In the genomic region with DNA sequence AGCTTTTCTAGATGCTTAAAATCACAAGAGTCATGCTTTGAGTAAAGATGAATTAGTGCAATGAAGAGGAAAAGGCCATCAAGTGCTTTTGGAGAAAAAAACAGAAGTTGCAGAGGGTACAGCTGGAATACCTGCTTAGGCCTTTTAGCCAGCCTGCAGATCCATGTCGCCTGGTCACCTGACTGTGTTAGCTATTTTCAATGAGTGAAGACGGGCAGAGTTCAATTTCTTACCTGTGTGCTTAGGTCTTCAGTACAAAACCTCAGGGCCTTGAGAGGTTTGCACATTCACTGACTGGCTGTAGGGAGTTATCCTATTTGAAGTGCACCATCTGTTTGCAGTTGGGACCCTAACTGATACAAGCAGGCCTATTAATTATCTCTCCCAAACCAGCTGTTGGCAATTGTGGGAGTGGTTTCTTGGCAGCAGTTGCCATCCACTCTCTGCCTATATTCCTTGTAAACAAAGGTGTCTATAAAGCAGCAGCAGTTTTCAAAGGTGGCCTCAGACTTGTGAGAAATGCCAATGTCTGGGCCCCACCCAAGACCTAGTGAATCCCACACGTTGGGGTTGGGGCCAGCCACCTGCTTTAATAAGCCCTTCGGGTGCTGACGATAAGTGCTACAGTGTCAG, we compare ENCODE assay signal across 1 cellular context.
TF ChIP-seq lines count a peak whose summit lies in the region.

No MANE protein-coding gene starts in this region.

TF ChIP-seq in K562, 482 proteins besides CTCF, POLR2A, EP300 and RAD21:
- TF ChIP-seq SNRNP70 (optimal IDR thresholded peaks at IDR 0.05; ENCODE audit: low read depth, low read length), result no peak
- no peak for TF ChIP-seq SIN3B (IDR thresholded peaks at IDR 0.05; ENCODE audit: low read depth)
- TF ChIP-seq ZBTB8A (IDR thresholded peaks at IDR 0.05; ENCODE audit: partially characterized antibody), result no peak
- no peak for TF ChIP-seq FOXA1 (IDR thresholded peaks at IDR 0.05; ENCODE audit: borderline replicate concordance)
- TF ChIP-seq XRCC4 (IDR thresholded peaks at IDR 0.05; ENCODE audit: extremely low read depth, insufficient read depth, insufficient read length), result no peak
- peak; percentile 47; the same call in 1 of the 2 replicates for TF ChIP-seq TCF3 (CRISPR knock-in tag; IDR thresholded peaks at IDR 0.05)
- TF ChIP-seq TRIM28 (IDR thresholded peaks at IDR 0.05), result no peak
- peak; percentile 49; the same call in 1 of the 2 replicates for TF ChIP-seq ARID1B (IDR thresholded peaks at IDR 0.05)
- TF ChIP-seq ZEB2 (IDR thresholded peaks at IDR 0.05), result no peak
- peak; percentile 75 for TF ChIP-seq CBFA2T3 (IDR thresholded peaks at IDR 0.05)
- no peak for TF ChIP-seq ZNF3 (CRISPR knock-in tag; IDR thresholded peaks at IDR 0.05)
- no peak for TF ChIP-seq HEY1 (CRISPR knock-in tag; IDR thresholded peaks at IDR 0.05; ENCODE audit: borderline replicate concordance)
- no peak for TF ChIP-seq ZNF764 (CRISPR knock-in tag; IDR thresholded peaks at IDR 0.05; ENCODE audit: low read depth)
- TF ChIP-seq BRD4 (IDR thresholded peaks at IDR 0.05), result no peak
- no peak for TF ChIP-seq POLR2H (tag; IDR thresholded peaks at IDR 0.05; ENCODE audit: low read depth)
- TF ChIP-seq POLR2AphosphoS5 (IDR thresholded peaks at IDR 0.05; ENCODE audit: control insufficient read depth, insufficient read depth, low read depth, low read length), result no peak
- TF ChIP-seq HNRNPH1 (optimal IDR thresholded peaks at IDR 0.05; ENCODE audit: low read depth, low read length), result no peak
- no peak for TF ChIP-seq XRCC3 (IDR thresholded peaks at IDR 0.05)
- TF ChIP-seq ZNF24 (IDR thresholded peaks at IDR 0.05), result no peak
- TF ChIP-seq, protein P1, sequence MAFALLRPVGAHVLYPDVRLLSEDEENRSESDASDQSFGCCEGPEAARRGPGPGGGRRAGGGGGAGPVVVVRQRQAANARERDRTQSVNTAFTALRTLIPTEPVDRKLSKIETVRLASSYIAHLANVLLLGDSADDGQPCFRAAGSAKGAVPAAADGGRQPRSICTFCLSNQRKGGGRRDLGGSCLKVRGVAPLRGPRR (CRISPR knock-in tag; IDR thresholded peaks at IDR 0.05), result no peak
- TF ChIP-seq ZNF778 (CRISPR knock-in tag; IDR thresholded peaks at IDR 0.05), result no peak
- TF ChIP-seq NFIX (CRISPR knock-in tag; IDR thresholded peaks at IDR 0.05; ENCODE audit: low read depth), result no peak
- no peak for TF ChIP-seq NR3C1 (CRISPR knock-in tag; IDR thresholded peaks at IDR 0.05)
- peak; percentile 52; the same call in 1 of the 2 replicates for TF ChIP-seq NCOR1 (IDR thresholded peaks at IDR 0.05)
- TF ChIP-seq NFE2L1 (tag; IDR thresholded peaks at IDR 0.05; ENCODE audit: borderline replicate concordance, low read depth), result no peak
- TF ChIP-seq, protein P2, sequence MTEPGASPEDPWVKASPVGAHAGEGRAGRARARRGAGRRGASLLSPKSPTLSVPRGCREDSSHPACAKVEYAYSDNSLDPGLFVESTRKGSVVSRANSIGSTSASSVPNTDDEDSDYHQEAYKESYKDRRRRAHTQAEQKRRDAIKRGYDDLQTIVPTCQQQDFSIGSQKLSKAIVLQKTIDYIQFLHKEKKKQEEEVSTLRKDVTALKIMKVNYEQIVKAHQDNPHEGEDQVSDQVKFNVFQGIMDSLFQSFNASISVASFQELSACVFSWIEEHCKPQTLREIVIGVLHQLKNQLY (CRISPR knock-in tag; conservative IDR thresholded peaks at IDR 0.05), result no peak
- TF ChIP-seq, protein P3, sequence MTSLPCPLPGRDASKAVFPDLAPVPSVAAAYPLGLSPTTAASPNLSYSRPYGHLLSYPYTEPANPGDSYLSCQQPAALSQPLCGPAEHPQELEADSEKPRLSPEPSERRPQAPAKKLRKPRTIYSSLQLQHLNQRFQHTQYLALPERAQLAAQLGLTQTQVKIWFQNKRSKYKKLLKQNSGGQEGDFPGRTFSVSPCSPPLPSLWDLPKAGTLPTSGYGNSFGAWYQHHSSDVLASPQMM (CRISPR knock-in tag; IDR thresholded peaks at IDR 0.05), result no peak
- TF ChIP-seq PURB (CRISPR knock-in tag; IDR thresholded peaks at IDR 0.05; ENCODE audit: low read depth), result no peak
- TF ChIP-seq CBFA2T2 (conservative IDR thresholded peaks at IDR 0.05), result peak; percentile 59
- TF ChIP-seq, protein P4, sequence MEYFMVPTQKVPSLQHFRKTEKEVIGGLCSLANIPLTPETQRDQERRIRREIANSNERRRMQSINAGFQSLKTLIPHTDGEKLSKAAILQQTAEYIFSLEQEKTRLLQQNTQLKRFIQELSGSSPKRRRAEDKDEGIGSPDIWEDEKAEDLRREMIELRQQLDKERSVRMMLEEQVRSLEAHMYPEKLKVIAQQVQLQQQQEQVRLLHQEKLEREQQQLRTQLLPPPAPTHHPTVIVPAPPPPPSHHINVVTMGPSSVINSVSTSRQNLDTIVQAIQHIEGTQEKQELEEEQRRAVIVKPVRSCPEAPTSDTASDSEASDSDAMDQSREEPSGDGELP (CRISPR knock-in tag; IDR thresholded peaks at IDR 0.05; ENCODE audit: borderline replicate concordance), result peak; percentile 43; the same call in 1 of the 2 replicates
- no peak for TF ChIP-seq RFX5 (IDR thresholded peaks at IDR 0.05; ENCODE audit: low read depth, low read length)
- no peak for TF ChIP-seq TCF7L2 (IDR thresholded peaks at IDR 0.05; ENCODE audit: low read depth, low read length)
- peak; percentile 55; the same call in 1 of the 2 replicates for TF ChIP-seq TEAD4 (IDR thresholded peaks at IDR 0.05; ENCODE audit: low read length)
- TF ChIP-seq TEAD4 (CRISPR knock-in tag; IDR thresholded peaks at IDR 0.05; ENCODE audit: borderline replicate concordance), result no peak
- TF ChIP-seq ZFPM2 (CRISPR knock-in tag; IDR thresholded peaks at IDR 0.05), result no peak
- peak; percentile 37; the same call in 1 of the 2 replicates for TF ChIP-seq TAL1 (IDR thresholded peaks at IDR 0.05)
- no peak for TF ChIP-seq SETDB1 (IDR thresholded peaks at IDR 0.05; ENCODE audit: low read length)
- TF ChIP-seq ZNF695 (CRISPR knock-in tag; IDR thresholded peaks at IDR 0.05), result no peak
